ENCODE assay signal across 11 cellular contexts in genomic region chr10:17668435-17669184, GRCh38. TPM values are rescaled to one million over a fixed set of nuclear protein-coding genes. Genes with fewer than 3 reads are reported as not detected.
DNase-seq lines count a peak whose midpoint lies in the region; ATAC-seq and TF ChIP-seq lines count a peak whose summit lies in the region.
"Had no signal": no experiment of that assay in that cellular context is flagged by ENCODE, and none has a peak within 500 bp of the region (broad histone marks: within the 10 kb centered on the region; RNA-seq: fewer than 3 reads in every experiment).

No MANE protein-coding gene starts in this region.

- BruUV-seq in MCF 10A (replicated peaks; lab: Mats Ljungman, UMichigan) = no TSS peak

- no peak for DNase-seq in activated naive CD4-positive, alpha-beta T cell treated with anti-CD3 and anti-CD28 coated beads, Interleukin-2, amount 50 U/mL, for 72 hours (ENCODE audit: low spot score in 2 of 2)
- DNase-seq in activated naive CD4-positive, alpha-beta T cell treated with anti-CD3 and anti-CD28 coated beads, Interleukin-2, amount 10 ng/mL, durations not matched to agents 7 days and 5 days = no peak
- no peak for DNase-seq in activated T-helper 2 cell treated with anti-CD3 and anti-CD28 coated beads, Interferon-gamma antibody, Interleukin-2, Interleukin-4, amounts not matched to agents 10 μg/mL and 5 μg/mL and 100 μg/mL, durations not matched to agents 14 hours and 24 hours and 36 hours (ENCODE audit: low spot score)
- DNase-seq in COLO829 (ENCODE audit: low spot score) (no peak), MCF 10A (ENCODE audit: unreplicated experiment) (no peak), NK-92 (lab: John Stamatoyannopoulos, UW; ENCODE audit: unreplicated experiment) (no peak), brain microvascular endothelial cell (no peak)
- DNase-seq: activated CD4-positive, alpha-beta T cell treated with anti-CD3 and anti-CD28 coated beads, Interleukin-2, amount 50 U/mL, for 1 hour; NCI-H1436 had no signal

- CTCF ChIA-PET in activated naive CD4-positive, alpha-beta T cell treated with anti-CD3 and anti-CD28 coated beads, Interleukin-2, amount 10 ng/mL, durations not matched to agents 7 days and 5 days (lab: Charles Lee) = no interaction called here
- CTCF ChIA-PET in MCF 10A (lab: Yijun Ruan, JAX) = no interaction called here

- peaks cover 0 to 8% of the 10 kb centered on the region in 2 donors for H3K36me3 Mint-ChIP-seq in activated naive CD4-positive, alpha-beta T cell treated with anti-CD3 and anti-CD28 coated beads, Interleukin-2, amount 50 U/mL, for 72 hours
- peaks cover 18% of the 10 kb centered on the region for H3K36me3 Mint-ChIP-seq in activated naive CD4-positive, alpha-beta T cell treated with anti-CD3 and anti-CD28 coated beads, Interleukin-2, amount 10 ng/mL, durations not matched to agents 7 days and 5 days
- H3K36me3 Mint-ChIP-seq in activated T-helper 2 cell treated with anti-CD3 and anti-CD28 coated beads, Interferon-gamma antibody, Interleukin-2, Interleukin-4, amounts not matched to agents 10 μg/mL and 5 μg/mL and 100 μg/mL, durations not matched to agents 14 hours and 24 hours and 36 hours (ENCODE audit: low read depth) = peaks cover 47% of the 10 kb centered on the region
- peaks cover 4% of the 10 kb centered on the region for H3K36me3 Mint-ChIP-seq in MCF 10A (ENCODE audit: insufficient read depth, unreplicated experiment)

- H3K27me3 Mint-ChIP-seq in activated naive CD4-positive, alpha-beta T cell treated with anti-CD3 and anti-CD28 coated beads, Interleukin-2, amount 10 ng/mL, durations not matched to agents 7 days and 5 days = no peaks in the 10 kb centered on the region
- H3K27me3 Mint-ChIP-seq in activated T-helper 2 cell treated with anti-CD3 and anti-CD28 coated beads, Interferon-gamma antibody, Interleukin-2, Interleukin-4, amounts not matched to agents 10 μg/mL and 5 μg/mL and 100 μg/mL, durations not matched to agents 14 hours and 24 hours and 36 hours (ENCODE audit: low read depth) = no peaks in the 10 kb centered on the region
- no peaks in the 10 kb centered on the region for H3K27me3 Mint-ChIP-seq in MCF 10A (ENCODE audit: insufficient read depth, unreplicated experiment)

- no peak overlapping the region for H3K4me3 ChIP-seq in brain microvascular endothelial cell (ENCODE audit: low read depth, low read length)
- H3K4me3 ChIP-seq: cardiac muscle cell had no signal

- ATAC-seq in activated naive CD4-positive, alpha-beta T cell treated with anti-CD3 and anti-CD28 coated beads, Interleukin-2, amount 50 U/mL, for 72 hours = peak; percentile 58 to 60
- peak; percentile 20 for ATAC-seq in HG03066 (IDR thresholded peaks at IDR 0.05; ENCODE audit: low read depth, unreplicated experiment)

- POLR2A ChIA-PET in MCF 10A (lab: Yijun Ruan, JAX) = interaction anchor here (1.3 to 3.7 kb wide), 2 partner anchors 16 to 25 kb away, joined by 3 to 33 read pairs; partner anchors contain the start of gene STAM

- H3K27ac Mint-ChIP-seq in activated naive CD4-positive, alpha-beta T cell treated with anti-CD3 and anti-CD28 coated beads, Interleukin-2, amount 50 U/mL, for 72 hours = no peak overlapping the region
- H3K27ac Mint-ChIP-seq in activated naive CD4-positive, alpha-beta T cell treated with anti-CD3 and anti-CD28 coated beads, Interleukin-2, amount 10 ng/mL, durations not matched to agents 7 days and 5 days = no peak overlapping the region
- peak overlapping the region; percentile 84 for H3K27ac Mint-ChIP-seq in activated T-helper 2 cell treated with anti-CD3 and anti-CD28 coated beads, Interferon-gamma antibody, Interleukin-2, Interleukin-4, amounts not matched to agents 10 μg/mL and 5 μg/mL and 100 μg/mL, durations not matched to agents 14 hours and 24 hours and 36 hours
- no peak overlapping the region for H3K27ac Mint-ChIP-seq in MCF 10A (ENCODE audit: low read depth, unreplicated experiment)

- no peak overlapping the region for H3K4me3 Mint-ChIP-seq in activated naive CD4-positive, alpha-beta T cell treated with anti-CD3 and anti-CD28 coated beads, Interleukin-2, amount 10 ng/mL, durations not matched to agents 7 days and 5 days
- H3K4me3 Mint-ChIP-seq in activated T-helper 2 cell treated with anti-CD3 and anti-CD28 coated beads, Interferon-gamma antibody, Interleukin-2, Interleukin-4, amounts not matched to agents 10 μg/mL and 5 μg/mL and 100 μg/mL, durations not matched to agents 14 hours and 24 hours and 36 hours (ENCODE audit: low read depth) = peak overlapping the region; percentile 35
- H3K4me3 Mint-ChIP-seq in MCF 10A (ENCODE audit: unreplicated experiment) = no peak overlapping the region

- no peaks in the 10 kb centered on the region for H3K9me3 Mint-ChIP-seq in activated naive CD4-positive, alpha-beta T cell treated with anti-CD3 and anti-CD28 coated beads, Interleukin-2, amount 50 U/mL, for 72 hours
- no peaks in the 10 kb centered on the region for H3K9me3 Mint-ChIP-seq in activated naive CD4-positive, alpha-beta T cell treated with anti-CD3 and anti-CD28 coated beads, Interleukin-2, amount 10 ng/mL, durations not matched to agents 7 days and 5 days
- no peaks in the 10 kb centered on the region for H3K9me3 Mint-ChIP-seq in activated T-helper 2 cell treated with anti-CD3 and anti-CD28 coated beads, Interferon-gamma antibody, Interleukin-2, Interleukin-4, amounts not matched to agents 10 μg/mL and 5 μg/mL and 100 μg/mL, durations not matched to agents 14 hours and 24 hours and 36 hours
- no peaks in the 10 kb centered on the region for H3K9me3 Mint-ChIP-seq in MCF 10A (ENCODE audit: unreplicated experiment)

- in situ Hi-C loops in brain microvascular endothelial cell (cut with HindIII; ENCODE audit: low pct_ligation_motif_present, low sequenced_read_pairs) = no loop called here

- H3K27ac ChIP-seq in brain microvascular endothelial cell = no peak overlapping the region
- H3K27ac ChIP-seq: cardiac muscle cell had no signal

- TF ChIP-seq CTCF in MCF 10A (IDR thresholded peaks at IDR 0.05; ENCODE audit: unreplicated experiment) = no peak
- no peak for TF ChIP-seq CTCF in brain microvascular endothelial cell (IDR thresholded peaks at IDR 0.05; ENCODE audit: low read depth, low read length, missing control alignments)

- intact Hi-C loops in activated T-helper 2 cell treated with anti-CD3 and anti-CD28 coated beads, Interferon-gamma antibody, Interleukin-2, Interleukin-4, amounts not matched to agents 10 μg/mL and 5 μg/mL and 100 μg/mL, durations not matched to agents 14 hours and 24 hours and 36 hours (cut with micrococcal nuclease) = loop anchor here (2.0 kb wide), 3 partner anchors 14 to 22 kb away; no protein-coding TSS in a partner anchor
- intact Hi-C loops in MCF 10A (cut with micrococcal nuclease) = no loop called here

- H3K36me3 ChIP-seq in brain microvascular endothelial cell (replicated peaks) = no peaks in the 10 kb centered on the region
- H3K36me3 ChIP-seq: cardiac muscle cell had no signal

- H3K4me1 Mint-ChIP-seq in activated naive CD4-positive, alpha-beta T cell treated with anti-CD3 and anti-CD28 coated beads, Interleukin-2, amount 10 ng/mL, durations not matched to agents 7 days and 5 days = peaks cover 46% of the 10 kb centered on the region
- H3K4me1 Mint-ChIP-seq in activated T-helper 2 cell treated with anti-CD3 and anti-CD28 coated beads, Interferon-gamma antibody, Interleukin-2, Interleukin-4, amounts not matched to agents 10 μg/mL and 5 μg/mL and 100 μg/mL, durations not matched to agents 14 hours and 24 hours and 36 hours (ENCODE audit: low read depth) = peaks cover 54% of the 10 kb centered on the region
- H3K4me1 Mint-ChIP-seq in MCF 10A (ENCODE audit: insufficient read depth, unreplicated experiment) = peaks cover 20% of the 10 kb centered on the region

- H3K27me3 ChIP-seq in brain microvascular endothelial cell (replicated peaks) = no peaks in the 10 kb centered on the region
- H3K27me3 ChIP-seq: cardiac muscle cell had no signal

RNA-seq across cellular contexts. Expression of gene STAM, which starts 24.7 kb away (rescaled TPM):
- 10 to 100 TPM; 22.3 to 30.8 TPM for total RNA-seq in activated naive CD4-positive, alpha-beta T cell treated with anti-CD3 and anti-CD28 coated beads, Interleukin-2, amount 50 U/mL, for 72 hours
- total RNA-seq in activated T-helper 2 cell treated with anti-CD3 and anti-CD28 coated beads, Interferon-gamma antibody, Interleukin-2, Interleukin-4, amounts not matched to agents 10 μg/mL and 5 μg/mL and 100 μg/mL, durations not matched to agents 14 hours and 24 hours and 36 hours = 33.8 and 35.2 TPM in 2 replicates
- total RNA-seq in MCF 10A (2022) = 35.4 and 55.5 TPM in 2 replicates

RNA-seq across cellular contexts. Expression of gene HACD1, which starts 51.4 kb away (rescaled TPM):
- 1 to 10 TPM; 1.8 to 2.0 TPM for total RNA-seq in activated naive CD4-positive, alpha-beta T cell treated with anti-CD3 and anti-CD28 coated beads, Interleukin-2, amount 50 U/mL, for 72 hours
- total RNA-seq in activated T-helper 2 cell treated with anti-CD3 and anti-CD28 coated beads, Interferon-gamma antibody, Interleukin-2, Interleukin-4, amounts not matched to agents 10 μg/mL and 5 μg/mL and 100 μg/mL, durations not matched to agents 14 hours and 24 hours and 36 hours = 6.0 and 6.6 TPM in 2 replicates
- total RNA-seq in MCF 10A (2022) = 29.6 and 34.2 TPM in 2 replicates
